In genomic region chr5:33271606-33272005, GRCh38 we compare ENCODE assay signal across 17 cellular contexts.
DNase-seq lines count a peak whose midpoint lies in the region; ATAC-seq, FAIRE-seq and TF ChIP-seq lines count a peak whose summit lies in the region.
"Had no signal": no experiment of that assay in that cellular context is flagged by ENCODE, and none has a peak within 500 bp of the region (broad histone marks: within the 10 kb centered on the region; RNA-seq: fewer than 3 reads in every experiment).

No MANE protein-coding gene starts in this region.

- H3K27me3 ChIP-seq in ACC112 (ENCODE audit: insufficient read depth, low read length) (no peaks in the 10 kb centered on the region), PC-3 (ENCODE audit: low read length) (no peaks in the 10 kb centered on the region), keratinocyte (ENCODE audit: control insufficient read depth, extremely low read depth, insufficient read depth, low read length) (no peaks in the 10 kb centered on the region)
- H3K27me3 ChIP-seq: SJCRH30 had no signal

- BruUV-seq in PC-3 (replicated peaks; lab: Mats Ljungman, UMichigan), result no TSS peak

- no peaks in the 10 kb centered on the region for H3K9me2 ChIP-seq in PC-3 (replicated peaks; ENCODE audit: low read length)

- TF ChIP-seq CTCF in PC-3 (conservative IDR thresholded peaks at IDR 0.05; ENCODE audit: low read depth, low read length) (no peak), keratinocyte (optimal IDR thresholded peaks at IDR 0.05 in 1 of 3, IDR thresholded peaks at IDR 0.05 in 1 of 3, conservative IDR thresholded peaks at IDR 0.05 in 1 of 3; ENCODE audit: extremely low read depth in 1 of 3, insufficient read depth in 2 of 3, low read length in 3 of 3) (no peak)

- ATAC-seq in PC-3 (no peak), GM19328 (IDR thresholded peaks at IDR 0.05; ENCODE audit: unreplicated experiment) (no peak)

- H3K4me1 ChIP-seq in ACC112 (ENCODE audit: control insufficient read depth, insufficient read depth, low read length, unreplicated experiment) (peaks cover 18% of the 10 kb centered on the region), PC-3 (ENCODE audit: insufficient read depth, low read length) (peaks cover 19% of the 10 kb centered on the region), keratinocyte (ENCODE audit: control insufficient read depth, extremely low read depth, insufficient read depth, low read length) (peaks cover 24% of the 10 kb centered on the region)

- CTCF ChIA-PET in PC-3 (lab: Charles Lee), result no interaction called here

- H3K9me1 ChIP-seq in keratinocyte (ENCODE audit: control insufficient read depth, extremely low read depth, insufficient read depth, low read length), result no peaks in the 10 kb centered on the region

- H3K79me2 ChIP-seq in ACC112 (ENCODE audit: control insufficient read depth, insufficient read depth, low read length, unreplicated experiment) (no peaks in the 10 kb centered on the region), PC-3 (ENCODE audit: low read length) (no peaks in the 10 kb centered on the region), keratinocyte (ENCODE audit: control insufficient read depth, insufficient read depth, low read length) (no peaks in the 10 kb centered on the region)

- FAIRE-seq in keratinocyte (lab: Jason Lieb, UNC), result no peak
- FAIRE-seq: A204.1, G401.6 had no signal

- H3K9ac ChIP-seq in PC-3 (ENCODE audit: low read length), result no peak overlapping the region; the same call in 1 of the 2 replicates
- H3K9ac ChIP-seq in keratinocyte (ENCODE audit: control insufficient read depth, extremely low read depth, insufficient read depth, low read length), result no peak overlapping the region

- peak overlapping the region; percentile 35 for H3K4me2 ChIP-seq in PC-3 (ENCODE audit: low read length)
- no peak overlapping the region for H3K4me2 ChIP-seq in keratinocyte (ENCODE audit: control insufficient read depth, extremely low read depth, insufficient read depth, low read depth, low read length)

- DNase-seq in PC-3, result no peak
- DNase-seq in dermis microvascular lymphatic vessel endothelial cell (ENCODE audit: low read depth in 2 of 2), result peak; percentile 59 to 75
- no peak for DNase-seq in keratinocyte (ENCODE audit: low read depth, low spot score)
- no peak for DNase-seq in RKO (ENCODE audit: low spot score)
- no peak for DNase-seq in stimulated activated CD4-positive, alpha-beta T cell treated with anti-CD3 and anti-CD28 coated beads, Interleukin-15, amount 100 ng/mL, for 24 hours
- DNase-seq in cardiac septum (ENCODE audit: low spot score), result no peak
- DNase-seq: CD4-positive, CD25-positive, alpha-beta regulatory T cell; KG1; NCI-H1092; NCI-H2171; NCI-H510A; NCI-H82; SJCRH30 had no signal

- intact Hi-C loops in PC-3 (cut with micrococcal nuclease), result loop anchor here (1.0 to 5.0 kb wide), 3 partner anchors 12 to 151 kb away; no protein-coding TSS in a partner anchor
- intact Hi-C loops in cardiac septum (cut with DNase I), result no loop called here

- no peaks in the 10 kb centered on the region for H3K36me3 ChIP-seq in ACC112 (ENCODE audit: insufficient read depth, low read length)
- H3K36me3 ChIP-seq in PC-3 (ENCODE audit: low read depth, low read length), result no peaks in the 10 kb centered on the region
- no peaks in the 10 kb centered on the region for H3K36me3 ChIP-seq in keratinocyte (ENCODE audit: control insufficient read depth in 2 of 2, extremely low read depth in 1 of 2, insufficient read depth in 2 of 2, low read length in 2 of 2)
- H3K36me3 ChIP-seq: SJCRH30 had no signal

- H2AFZ ChIP-seq in ACC112 (ENCODE audit: low read length, unreplicated experiment), result no peak overlapping the region
- no peak overlapping the region for H2AFZ ChIP-seq in PC-3 (ENCODE audit: low read length)
- no peak overlapping the region for H2AFZ ChIP-seq in keratinocyte (ENCODE audit: control insufficient read depth, low read length)

- H3F3A ChIP-seq in PC-3 (ENCODE audit: low read length, unreplicated experiment), result no peaks in the 10 kb centered on the region

- H3K9me3 ChIP-seq in PC-3 (ENCODE audit: low read length) (no peaks in the 10 kb centered on the region), keratinocyte (ENCODE audit: control insufficient read depth, low read depth, low read length) (no peaks in the 10 kb centered on the region)
- H3K9me3 ChIP-seq: SJCRH30 had no signal

- dilution Hi-C loops in keratinocyte (cut with MboI; ENCODE audit: extremely low pct_ligation_motif_present, low sequenced_read_pairs), result no loop called here

- H4K20me1 ChIP-seq in PC-3 (ENCODE audit: low read length) (no peaks in the 10 kb centered on the region), keratinocyte (ENCODE audit: control insufficient read depth, extremely low read depth, insufficient read depth, low read length) (no peaks in the 10 kb centered on the region)

- H3K4me3 ChIP-seq in ACC112 (ENCODE audit: low read depth, low read length), result peak overlapping the region; percentile 31; the same call in 1 of the 2 replicates
- H3K4me3 ChIP-seq in PC-3 (ENCODE audit: low read length), result no peak overlapping the region
- no peak overlapping the region for H3K4me3 ChIP-seq in keratinocyte (ENCODE audit: control insufficient read depth in 2 of 3, extremely low read depth in 1 of 3, insufficient read depth in 2 of 3, low read depth in 1 of 3, low read length in 3 of 3)
- H3K4me3 ChIP-seq: SJCRH30 had no signal

- peak overlapping the region; percentile 92 for H3K27ac ChIP-seq in ACC112 (ENCODE audit: low read depth, low read length)
- peak overlapping the region; percentile 71 for H3K27ac ChIP-seq in PC-3 (ENCODE audit: low read length)
- peak overlapping the region; percentile 55 for H3K27ac ChIP-seq in keratinocyte (ENCODE audit: control insufficient read depth, insufficient read depth, low read length)
- H3K27ac ChIP-seq: SJCRH30 had no signal

- POLR2A ChIA-PET in PC-3 (lab: Charles Lee; ENCODE audit: unreplicated experiment), result interaction anchor here (0.6 kb wide), 1 partner anchor 74 kb away, joined by 5 read pairs; no protein-coding TSS in a partner anchor

Comparison
In these comparisons a context has a peak if more than half of its experiments do, and no peak if none do; other contexts are left out.
1. DNase-seq: peak in dermis microvascular lymphatic vessel endothelial cell (2 of 2); none in PC-3 (single experiment), keratinocyte (single experiment), RKO (single experiment), stimulated activated CD4-positive, alpha-beta T cell treated with anti-CD3 and anti-CD28 coated beads, Interleukin-15, amount 100 ng/mL, for 24 hours (single experiment) and cardiac septum (single experiment).
2. Peak in every context shown above with its lines, with median percentiles within 50 percentile points of each other: H3K27ac ChIP-seq.